ENCODE assay signal across 26 cellular contexts in genomic region chr12:48163150-48163747, GRCh38. TPM values are rescaled to one million over a fixed set of nuclear protein-coding genes. Genes with fewer than 3 reads are reported as not detected.
"Had no signal": no experiment of that assay in that cellular context is flagged by ENCODE, and none has a peak within 500 bp of the region (broad histone marks: within the 10 kb centered on the region; RNA-seq: fewer than 3 reads in every experiment).

No MANE protein-coding gene starts in this region.

- H3K9me3 ChIP-seq: colonic mucosa, esophagus squamous epithelium, heart left ventricle, left lung, lower lobe of right lung, stomach had no signal

- H3K4me1 Mint-ChIP-seq: natural killer cell had no signal

- H3K4me1 ChIP-seq: colonic mucosa, left lung had no signal

- H3K27me3 ChIP-seq: colonic mucosa had no signal

- H3K27ac ChIP-seq: colonic mucosa, esophagus squamous epithelium, heart left ventricle, left lung, lower lobe of right lung, skin epidermis, stomach had no signal

- H3K36me3 ChIP-seq: colonic mucosa, esophagus squamous epithelium, heart left ventricle, left lung, lower lobe of right lung, stomach had no signal

- H3K27ac Mint-ChIP-seq: memory B cell, mesothelial cell of epicardium, natural killer cell had no signal

- ATAC-seq: heart left ventricle, left lung, lower lobe of right lung, natural killer cell, sciatic nerve had no signal

- DNase-seq: colonic mucosa; dermis blood vessel endothelial cell; esophagus squamous epithelium; foreskin melanocyte; heart left ventricle; hippocampal formation; left lung; lower lobe of right lung; natural killer cell; occipital lobe; stimulated activated CD4-positive, alpha-beta T cell treated with anti-CD3 and anti-CD28 coated beads, Interleukin-2, amount 100 ng/mL, for 24 hours; stimulated activated naive CD4-positive, alpha-beta T cell; stomach; substantia nigra; trophoblast cell had no signal

- H3K4me3 ChIP-seq: colonic mucosa, esophagus squamous epithelium, heart left ventricle, left lung, lower lobe of right lung, skin epidermis, stomach had no signal

- H3K4me3 Mint-ChIP-seq: memory B cell, mesothelial cell of epicardium, natural killer cell, neural crest cell had no signal

- H3K36me3 Mint-ChIP-seq: memory B cell, mesothelial cell of epicardium, natural killer cell had no signal

RNA-seq across cellular contexts. Expression of gene CCDC184, which starts 20.2 kb away (rescaled TPM):
- total RNA-seq: dermis blood vessel endothelial cell had no signal

RNA-seq across cellular contexts. Expression of gene OR10AD1, which starts 39.8 kb away (rescaled TPM):
- total RNA-seq: colonic mucosa, dermis blood vessel endothelial cell, epithelial cell of proximal tubule, esophagus squamous epithelium, glomerular endothelial cell, heart left ventricle, left lung, lower lobe of right lung, mesothelial cell of epicardium, mucosa of gallbladder, myocyte, natural killer cell, neural crest cell, occipital lobe, pulmonary artery endothelial cell, sciatic nerve, stomach, urinary bladder had no signal
